Comparison of ENCODE assay signal across 17 cellular contexts in genomic region chr17:63790057-63790456, GRCh38. TPM values are rescaled to one million over a fixed set of nuclear protein-coding genes. Genes with fewer than 3 reads are reported as not detected.
DNase-seq lines count a peak whose midpoint lies in the region; ATAC-seq, FAIRE-seq and TF ChIP-seq lines count a peak whose summit lies in the region.
"Had no signal": no experiment of that assay in that cellular context is flagged by ENCODE, and none has a peak within 500 bp of the region (broad histone marks: within the 10 kb centered on the region; RNA-seq: fewer than 3 reads in every experiment).

No MANE protein-coding gene starts in this region.

- intact Hi-C loops in activated CD8-positive, alpha-beta T cell treated with anti-CD3 and anti-CD28 coated beads for 36 hours (cut with micrococcal nuclease): no loop called here

- H2AFZ ChIP-seq in keratinocyte (ENCODE audit: control insufficient read depth, low read length): no peak overlapping the region

- no peak overlapping the region for H3K27ac ChIP-seq in BLaER1
- H3K27ac ChIP-seq in SK-N-MC: peak overlapping the region; percentile 58; the same call in 1 of the 2 replicates
- peak overlapping the region; percentile 24 for H3K27ac ChIP-seq in keratinocyte (ENCODE audit: control insufficient read depth, insufficient read depth, low read length)
- H3K27ac ChIP-seq: 22Rv1, A549 had no signal

- POLR2A ChIA-PET in activated CD8-positive, alpha-beta T cell treated with anti-CD3 and anti-CD28 coated beads, Interleukin-2, amount 10 ng/mL, durations not matched to agents 7 days and 5 days (lab: Charles Lee): no interaction called here
- POLR2A ChIA-PET in activated CD8-positive, alpha-beta T cell treated with anti-CD3 and anti-CD28 coated beads for 36 hours (lab: Charles Lee): interaction anchor here (1.2 to 2.4 kb wide), 3 partner anchors 14 to 40 kb away, joined by 3 to 8 read pairs (median 6); partner anchors contain the start of genes CCDC47 and DDX42

- H3K27me3 ChIP-seq in BLaER1 (no peaks in the 10 kb centered on the region), keratinocyte (ENCODE audit: control insufficient read depth, extremely low read depth, insufficient read depth, low read length) (no peaks in the 10 kb centered on the region)

- H3K9ac ChIP-seq in BLaER1 (peak overlapping the region; percentile 41; the same call in 1 of the 2 replicates), SK-N-MC (ENCODE audit: insufficient read length) (no peak overlapping the region), keratinocyte (ENCODE audit: control insufficient read depth, extremely low read depth, insufficient read depth, low read length) (no peak overlapping the region)

- no peak overlapping the region for H3K4me3 Mint-ChIP-seq in activated CD8-positive, alpha-beta T cell treated with anti-CD3 and anti-CD28 coated beads, Interleukin-2, amount 10 ng/mL, durations not matched to agents 7 days and 5 days
- H3K4me3 Mint-ChIP-seq in activated CD8-positive, alpha-beta T cell treated with anti-CD3 and anti-CD28 coated beads for 36 hours: no peak overlapping the region
- H3K4me3 Mint-ChIP-seq: CD14-positive monocyte; CD4-positive, alpha-beta memory T cell; H9 had no signal

- H3K27me3 Mint-ChIP-seq in activated CD8-positive, alpha-beta T cell treated with anti-CD3 and anti-CD28 coated beads, Interleukin-2, amount 10 ng/mL, durations not matched to agents 7 days and 5 days (ENCODE audit: low read depth): no peaks in the 10 kb centered on the region
- H3K27me3 Mint-ChIP-seq in activated CD8-positive, alpha-beta T cell treated with anti-CD3 and anti-CD28 coated beads for 36 hours: no peaks in the 10 kb centered on the region
- H3K27me3 Mint-ChIP-seq: CD4-positive, alpha-beta memory T cell had no signal

- TF ChIP-seq CTCF in activated CD8-positive, alpha-beta T cell treated with anti-CD3 and anti-CD28 coated beads for 36 hours (IDR thresholded peaks at IDR 0.05): no peak
- no peak for TF ChIP-seq CTCF in keratinocyte (optimal IDR thresholded peaks at IDR 0.05 in 1 of 3, IDR thresholded peaks at IDR 0.05 in 1 of 3, conservative IDR thresholded peaks at IDR 0.05 in 1 of 3; ENCODE audit: extremely low read depth in 1 of 3, insufficient read depth in 2 of 3, low read length in 3 of 3)

- no peak for FAIRE-seq in keratinocyte (lab: Jason Lieb, UNC)
- FAIRE-seq: A549, H1 had no signal

- peaks cover 4% of the 10 kb centered on the region for H3K4me1 Mint-ChIP-seq in activated CD8-positive, alpha-beta T cell treated with anti-CD3 and anti-CD28 coated beads, Interleukin-2, amount 10 ng/mL, durations not matched to agents 7 days and 5 days (ENCODE audit: low read depth)
- H3K4me1 Mint-ChIP-seq in activated CD8-positive, alpha-beta T cell treated with anti-CD3 and anti-CD28 coated beads for 36 hours (ENCODE audit: low read depth): peaks cover 2% of the 10 kb centered on the region
- H3K4me1 Mint-ChIP-seq: CD14-positive monocyte, H9 had no signal

- H3K4me2 ChIP-seq in BLaER1 (no peak overlapping the region), keratinocyte (ENCODE audit: control insufficient read depth, extremely low read depth, insufficient read depth, low read depth, low read length) (no peak overlapping the region)
- H3K4me2 ChIP-seq: A549 had no signal

- H3K9me3 ChIP-seq in BLaER1: no peaks in the 10 kb centered on the region
- H3K9me3 ChIP-seq in SK-N-MC (ENCODE audit: low read depth, low read length): no peaks in the 10 kb centered on the region
- no peaks in the 10 kb centered on the region for H3K9me3 ChIP-seq in keratinocyte (ENCODE audit: control insufficient read depth, low read depth, low read length)
- H3K9me3 ChIP-seq: A549 had no signal

- H3K4me1 ChIP-seq in BLaER1 (no peaks in the 10 kb centered on the region), keratinocyte (ENCODE audit: control insufficient read depth, extremely low read depth, insufficient read depth, low read length) (peaks cover 39% of the 10 kb centered on the region)

- H3K36me3 Mint-ChIP-seq in activated CD8-positive, alpha-beta T cell treated with anti-CD3 and anti-CD28 coated beads, Interleukin-2, amount 10 ng/mL, durations not matched to agents 7 days and 5 days (ENCODE audit: low read depth): peaks cover 41% of the 10 kb centered on the region
- peaks cover 37% of the 10 kb centered on the region for H3K36me3 Mint-ChIP-seq in activated CD8-positive, alpha-beta T cell treated with anti-CD3 and anti-CD28 coated beads for 36 hours (ENCODE audit: low read depth)

- no peaks in the 10 kb centered on the region for H3K9me3 Mint-ChIP-seq in activated CD8-positive, alpha-beta T cell treated with anti-CD3 and anti-CD28 coated beads, Interleukin-2, amount 10 ng/mL, durations not matched to agents 7 days and 5 days (ENCODE audit: insufficient read depth)
- no peaks in the 10 kb centered on the region for H3K9me3 Mint-ChIP-seq in activated CD8-positive, alpha-beta T cell treated with anti-CD3 and anti-CD28 coated beads for 36 hours
- H3K9me3 Mint-ChIP-seq: CD14-positive monocyte; CD4-positive, alpha-beta memory T cell; H9 had no signal

- H3K9me1 ChIP-seq in keratinocyte (ENCODE audit: control insufficient read depth, extremely low read depth, insufficient read depth, low read length): no peaks in the 10 kb centered on the region

- DNase-seq in activated CD8-positive, alpha-beta T cell treated with anti-CD3 and anti-CD28 coated beads, Interleukin-2, amount 10 ng/mL, durations not matched to agents 7 days and 5 days: peak; percentile 14
- DNase-seq in activated CD8-positive, alpha-beta T cell treated with anti-CD3 and anti-CD28 coated beads for 36 hours: no peak
- DNase-seq in SK-N-MC (ENCODE audit: low read depth, low spot score): no peak
- no peak for DNase-seq in keratinocyte (ENCODE audit: low read depth, low spot score)
- DNase-seq in inferior parietal cortex (ENCODE audit: extremely low spot score): no peak
- DNase-seq in NCI-H146 treated with DMSO at 0.1 percent for 48 hours (lab: John Stamatoyannopoulos, UW; ENCODE audit: unreplicated experiment): no peak
- DNase-seq: AML-193; Calu3; CD4-positive, alpha-beta memory T cell; DMS79 treated with DMSO at 0.1 percent for 48 hours; GF-D8; H9 had no signal

- no peak overlapping the region for H3K27ac Mint-ChIP-seq in activated CD8-positive, alpha-beta T cell treated with anti-CD3 and anti-CD28 coated beads, Interleukin-2, amount 10 ng/mL, durations not matched to agents 7 days and 5 days
- H3K27ac Mint-ChIP-seq in activated CD8-positive, alpha-beta T cell treated with anti-CD3 and anti-CD28 coated beads for 36 hours: no peak overlapping the region
- H3K27ac Mint-ChIP-seq: CD4-positive, alpha-beta memory T cell; H9 had no signal

- H3K36me3 ChIP-seq in BLaER1: peaks cover 97% of the 10 kb centered on the region
- peaks cover 97% of the 10 kb centered on the region for H3K36me3 ChIP-seq in SK-N-MC (ENCODE audit: insufficient read depth, low read length)
- peaks cover 14 to 31% of the 10 kb centered on the region in 2 experiments for H3K36me3 ChIP-seq in keratinocyte (ENCODE audit: control insufficient read depth in 2 of 2, extremely low read depth in 1 of 2, insufficient read depth in 2 of 2, low read length in 2 of 2)

- H3K4me3 ChIP-seq in BLaER1 (no peak overlapping the region), SK-N-MC (no peak overlapping the region), keratinocyte (ENCODE audit: control insufficient read depth in 2 of 3, extremely low read depth in 1 of 3, insufficient read depth in 2 of 3, low read depth in 1 of 3, low read length in 3 of 3) (no peak overlapping the region)
- H3K4me3 ChIP-seq: A549 had no signal

- H4K20me1 ChIP-seq in BLaER1: peaks cover 98% of the 10 kb centered on the region
- H4K20me1 ChIP-seq in keratinocyte (ENCODE audit: control insufficient read depth, extremely low read depth, insufficient read depth, low read length): no peaks in the 10 kb centered on the region

- dilution Hi-C loops in keratinocyte (cut with MboI; ENCODE audit: extremely low pct_ligation_motif_present, low sequenced_read_pairs): no loop called here

- CTCF ChIA-PET in activated CD8-positive, alpha-beta T cell treated with anti-CD3 and anti-CD28 coated beads, Interleukin-2, amount 10 ng/mL, durations not matched to agents 7 days and 5 days (lab: Charles Lee): interaction anchor here (1.2 kb wide), 2 partner anchors 21 to 76 kb away, joined by 4 read pairs; no protein-coding TSS in a partner anchor
- CTCF ChIA-PET in activated CD8-positive, alpha-beta T cell treated with anti-CD3 and anti-CD28 coated beads for 36 hours (lab: Charles Lee): interaction anchor here (1.9 to 2.4 kb wide), 2 partner anchors 8 to 15 kb away, joined by 5 to 6 read pairs; no protein-coding TSS in a partner anchor

- peaks cover 70% of the 10 kb centered on the region for H3K79me2 ChIP-seq in keratinocyte (ENCODE audit: control insufficient read depth, insufficient read depth, low read length)

- no peak for ATAC-seq in activated CD8-positive, alpha-beta T cell treated with anti-CD3 and anti-CD28 coated beads, Interleukin-2, amount 10 ng/mL, durations not matched to agents 7 days and 5 days
- no peak for ATAC-seq in activated CD8-positive, alpha-beta T cell treated with anti-CD3 and anti-CD28 coated beads for 36 hours
- ATAC-seq: A549 had no signal

RNA-seq across cellular contexts. Expression of gene DDX42, which starts 16.1 kb away (rescaled TPM):
- total RNA-seq in activated CD8-positive, alpha-beta T cell treated with anti-CD3 and anti-CD28 coated beads, Interleukin-2, amount 10 ng/mL, durations not matched to agents 7 days and 5 days: 100 to 1,000 TPM; 106 to 116 TPM
- 10 to 100 TPM; 91.9 to 96.0 TPM for total RNA-seq in activated CD8-positive, alpha-beta T cell treated with anti-CD3 and anti-CD28 coated beads for 36 hours
- 74.8 to 116 TPM (median 86.2 TPM) in 3 replicates for polyA plus RNA-seq in keratinocyte
- 74.2 TPM for polyA plus RNA-seq in keratinocyte (2011; ENCODE audit: low read depth)
- polyA plus RNA-seq in keratinocyte (2011; cell fraction: cytosol; rRNA removed): 48.2 and 63.9 TPM in 2 replicates
- polyA plus RNA-seq in keratinocyte (2011; cell fraction: nucleus; rRNA removed): 277 and 324 TPM in 2 replicates
- polyA plus RNA-seq in keratinocyte (2012; ENCODE audit: low replicate concordance): 40.9 and 67.4 TPM in 2 replicates
- 38.2 to 89.4 TPM (median 41.3 TPM) in 3 replicates for polyA minus RNA-seq in keratinocyte
- polyA minus RNA-seq in keratinocyte (2011; cell fraction: cytosol; rRNA and poly(A)+ RNA removed): 45.7 TPM
- 64.8 and 154 TPM in 2 replicates for polyA minus RNA-seq in keratinocyte (2011; cell fraction: nucleus; rRNA and poly(A)+ RNA removed)

RNA-seq across cellular contexts. Expression of gene CCDC47, which starts 16.7 kb away (rescaled TPM):
- total RNA-seq in activated CD8-positive, alpha-beta T cell treated with anti-CD3 and anti-CD28 coated beads, Interleukin-2, amount 10 ng/mL, durations not matched to agents 7 days and 5 days: 10 to 100 TPM; 59.4 to 61.1 TPM
- total RNA-seq in activated CD8-positive, alpha-beta T cell treated with anti-CD3 and anti-CD28 coated beads for 36 hours: 10 to 100 TPM; 63.0 to 64.4 TPM
- polyA plus RNA-seq in keratinocyte: 56.5 to 86.4 TPM (median 73.6 TPM) in 3 replicates
- polyA plus RNA-seq in keratinocyte (2011; ENCODE audit: low read depth): 179 TPM
- polyA plus RNA-seq in keratinocyte (2011; cell fraction: cytosol; rRNA removed): 22.8 and 38.7 TPM in 2 replicates
- 113 and 159 TPM in 2 replicates for polyA plus RNA-seq in keratinocyte (2011; cell fraction: nucleus; rRNA removed)
- polyA plus RNA-seq in keratinocyte (2012; ENCODE audit: low replicate concordance): 68.3 and 69.3 TPM in 2 replicates
- 30.4 to 78.8 TPM (median 48.3 TPM) in 3 replicates for polyA minus RNA-seq in keratinocyte
- polyA minus RNA-seq in keratinocyte (2011; cell fraction: cytosol; rRNA and poly(A)+ RNA removed): 34.0 TPM
- polyA minus RNA-seq in keratinocyte (2011; cell fraction: nucleus; rRNA and poly(A)+ RNA removed): 81.0 and 137 TPM in 2 replicates

RNA-seq across cellular contexts. Expression of gene PSMC5, which starts 37.2 kb away (rescaled TPM):
- 100 to 1,000 TPM; 176 to 179 TPM for total RNA-seq in activated CD8-positive, alpha-beta T cell treated with anti-CD3 and anti-CD28 coated beads, Interleukin-2, amount 10 ng/mL, durations not matched to agents 7 days and 5 days
- 100 to 1,000 TPM; 155 to 157 TPM for total RNA-seq in activated CD8-positive, alpha-beta T cell treated with anti-CD3 and anti-CD28 coated beads for 36 hours
- polyA plus RNA-seq in keratinocyte: 111 to 208 TPM (median 141 TPM) in 3 replicates
- polyA plus RNA-seq in keratinocyte (2011; ENCODE audit: low read depth): 130 TPM
- polyA plus RNA-seq in keratinocyte (2011; cell fraction: cytosol; rRNA removed): 141 and 155 TPM in 2 replicates
- polyA plus RNA-seq in keratinocyte (2011; cell fraction: nucleus; rRNA removed): 115 TPM in 2 replicates
- 93.3 and 143 TPM in 2 replicates for polyA plus RNA-seq in keratinocyte (2012; ENCODE audit: low replicate concordance)
- polyA minus RNA-seq in keratinocyte: 71.5 to 165 TPM (median 143 TPM) in 3 replicates
- polyA minus RNA-seq in keratinocyte (2011; cell fraction: cytosol; rRNA and poly(A)+ RNA removed): 100 TPM
- polyA minus RNA-seq in keratinocyte (2011; cell fraction: nucleus; rRNA and poly(A)+ RNA removed): 36.1 and 56.9 TPM in 2 replicates

RNA-seq across cellular contexts. Expression of gene FTSJ3, which starts 37.4 kb away (rescaled TPM):
- total RNA-seq in activated CD8-positive, alpha-beta T cell treated with anti-CD3 and anti-CD28 coated beads, Interleukin-2, amount 10 ng/mL, durations not matched to agents 7 days and 5 days: 10 to 100 TPM; 58.7 to 62.2 TPM
- 10 to 100 TPM; 58.3 to 60.9 TPM for total RNA-seq in activated CD8-positive, alpha-beta T cell treated with anti-CD3 and anti-CD28 coated beads for 36 hours
- polyA plus RNA-seq in keratinocyte: 35.4 to 48.5 TPM (median 43.7 TPM) in 3 replicates
- 22.7 TPM for polyA plus RNA-seq in keratinocyte (2011; ENCODE audit: low read depth)
- polyA plus RNA-seq in keratinocyte (2011; cell fraction: cytosol; rRNA removed): 26.8 and 31.6 TPM in 2 replicates
- 65.6 and 77.0 TPM in 2 replicates for polyA plus RNA-seq in keratinocyte (2011; cell fraction: nucleus; rRNA removed)
- polyA plus RNA-seq in keratinocyte (2012; ENCODE audit: low replicate concordance): 19.0 and 39.7 TPM in 2 replicates
- 41.5 to 50.2 TPM (median 46.3 TPM) in 3 replicates for polyA minus RNA-seq in keratinocyte
- 18.6 TPM for polyA minus RNA-seq in keratinocyte (2011; cell fraction: cytosol; rRNA and poly(A)+ RNA removed)
- polyA minus RNA-seq in keratinocyte (2011; cell fraction: nucleus; rRNA and poly(A)+ RNA removed): 45.5 and 50.7 TPM in 2 replicates

RNA-seq across cellular contexts. Expression of gene STRADA, which starts 48.5 kb away (rescaled TPM):
- total RNA-seq in activated CD8-positive, alpha-beta T cell treated with anti-CD3 and anti-CD28 coated beads, Interleukin-2, amount 10 ng/mL, durations not matched to agents 7 days and 5 days: 10 to 100 TPM; 46.0 to 49.9 TPM
- 10 to 100 TPM; 44.8 to 48.8 TPM for total RNA-seq in activated CD8-positive, alpha-beta T cell treated with anti-CD3 and anti-CD28 coated beads for 36 hours
- polyA plus RNA-seq in keratinocyte: 25.9 to 29.0 TPM (median 26.3 TPM) in 3 replicates
- polyA plus RNA-seq in keratinocyte (2011; ENCODE audit: low read depth): 28.3 TPM
- polyA plus RNA-seq in keratinocyte (2011; cell fraction: cytosol; rRNA removed): 21.8 and 29.0 TPM in 2 replicates
- polyA plus RNA-seq in keratinocyte (2011; cell fraction: nucleus; rRNA removed): 65.4 and 84.0 TPM in 2 replicates
- polyA plus RNA-seq in keratinocyte (2012; ENCODE audit: low replicate concordance): 20.1 and 20.8 TPM in 2 replicates
- polyA minus RNA-seq in keratinocyte: 30.6 to 46.1 TPM (median 33.6 TPM) in 3 replicates
- polyA minus RNA-seq in keratinocyte (2011; cell fraction: cytosol; rRNA and poly(A)+ RNA removed): 11.5 TPM
- 24.5 and 48.1 TPM in 2 replicates for polyA minus RNA-seq in keratinocyte (2011; cell fraction: nucleus; rRNA and poly(A)+ RNA removed)
